1 cellular context compared by ENCODE assay signal in the genomic region with DNA sequence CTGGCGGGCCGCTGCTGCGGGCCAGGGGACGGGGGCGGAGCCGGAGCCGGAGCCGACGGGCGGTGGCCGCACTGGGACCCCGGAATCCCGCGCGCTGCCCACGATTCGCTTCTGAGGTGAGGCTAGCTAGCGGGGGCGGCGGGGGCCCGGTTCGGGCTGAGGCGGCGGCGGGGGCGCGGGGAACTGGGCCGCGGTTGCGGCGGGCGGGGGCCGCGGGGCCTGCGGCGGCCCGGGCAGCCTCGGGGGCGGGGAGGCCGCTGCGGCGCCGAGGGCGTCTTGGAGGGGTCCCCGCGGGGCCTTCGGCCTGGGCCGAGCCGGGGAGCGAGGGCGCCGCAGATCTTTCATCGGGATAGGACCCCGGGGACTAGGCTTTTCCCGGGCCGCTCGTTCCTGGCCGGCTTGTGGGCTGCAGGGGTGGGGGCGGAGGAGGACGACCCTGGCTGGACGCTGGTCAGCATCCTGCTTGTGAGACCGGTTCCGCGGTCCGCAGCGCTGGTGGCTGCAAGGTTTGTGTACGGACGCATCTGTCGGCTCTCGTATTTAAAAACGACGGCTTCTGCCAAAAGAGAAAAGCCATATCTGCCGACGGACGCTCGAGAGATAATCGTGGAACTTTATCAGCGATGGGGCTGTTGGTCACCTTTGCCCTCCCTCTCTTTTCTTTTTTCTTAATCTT.
A peak's percentile ranks its signal among the peaks of the same experiment; 100 is the strongest.
TF ChIP-seq lines count a peak whose summit lies in the region.

No MANE protein-coding gene starts in this region.

TF ChIP-seq in K562, 482 proteins besides CTCF, POLR2A, EP300 and RAD21:
- TF ChIP-seq FIP1L1 (IDR thresholded peaks at IDR 0.05; ENCODE audit: low read depth, low read length, poor library complexity, severe bottlenecking) (no peak), ZBTB7A (IDR thresholded peaks at IDR 0.05; ENCODE audit: borderline replicate concordance, control insufficient read depth, low read depth, low read length) (peak; percentile 82; the same call in 1 of the 2 replicates), CBFA2T3 (IDR thresholded peaks at IDR 0.05) (peak; percentile 58), SREBF2 (CRISPR knock-in tag; IDR thresholded peaks at IDR 0.05) (no peak), EGR1 (conservative IDR thresholded peaks at IDR 0.05) (peak; percentile 46), RBBP5 (IDR thresholded peaks at IDR 0.05; ENCODE audit: borderline replicate concordance, insufficient read depth, low read length, poor library complexity, severe bottlenecking) (peak; percentile 58), MTF1 (CRISPR knock-in tag; IDR thresholded peaks at IDR 0.05; ENCODE audit: borderline replicate concordance) (no peak), SMARCE1 (IDR thresholded peaks at IDR 0.05) (0 out of 2 replicates have a peak, but pooled peaks have one; percentile 29), ARID1B (IDR thresholded peaks at IDR 0.05) (peak; percentile 64), PHF8 (IDR thresholded peaks at IDR 0.05; ENCODE audit: borderline replicate concordance, low read length) (peak; percentile 54; the same call in 1 of the 2 replicates), ZEB2 (IDR thresholded peaks at IDR 0.05) (0 out of 2 replicates have a peak, but pooled peaks have one; percentile 15), MCM2 (IDR thresholded peaks at IDR 0.05; ENCODE audit: low read depth) (no peak), TBP (optimal IDR thresholded peaks at IDR 0.05; ENCODE audit: low read depth, low read length) (peak; percentile 22), PURB (CRISPR knock-in tag; IDR thresholded peaks at IDR 0.05; ENCODE audit: low read depth) (no peak), GABPA (tag; conservative IDR thresholded peaks at IDR 0.05; ENCODE audit: low read depth) (0 out of 2 replicates have a peak, but pooled peaks have one; percentile 32), CC2D1A (IDR thresholded peaks at IDR 0.05) (no peak), PHB (CRISPR knock-in tag; IDR thresholded peaks at IDR 0.05) (no peak), SAFB (IDR thresholded peaks at IDR 0.05; ENCODE audit: borderline replicate concordance, low read depth, low read length) (no peak), RUNX1 (IDR thresholded peaks at IDR 0.05; ENCODE audit: low read depth) (no peak), TCF3 (CRISPR knock-in tag; IDR thresholded peaks at IDR 0.05) (no peak), CCNT2 (IDR thresholded peaks at IDR 0.05; ENCODE audit: borderline replicate concordance, extremely low read depth, insufficient read length, low read depth, low read length) (peak; percentile 39), ZNF77 (CRISPR knock-in tag; IDR thresholded peaks at IDR 0.05) (no peak), CREM (IDR thresholded peaks at IDR 0.05; ENCODE audit: low read depth) (0 out of 2 replicates have a peak, but pooled peaks have one; percentile 16), SOX6 (IDR thresholded peaks at IDR 0.05) (0 out of 2 replicates have a peak, but pooled peaks have one; percentile 18), HMGN3 (IDR thresholded peaks at IDR 0.05; ENCODE audit: borderline replicate concordance, extremely low read depth, insufficient read length, low read depth, low read length) (peak; percentile 43), YY1 (IDR thresholded peaks at IDR 0.05; ENCODE audit: borderline replicate concordance in 1 of 3, control insufficient read depth in 1 of 3, extremely low read depth in 1 of 3, insufficient read depth in 3 of 3, insufficient read length in 1 of 3, insufficient replicate concordance in 2 of 3, low read depth in 1 of 3, low read length in 2 of 3) (peak in 1 of 3 experiments; percentile 3), CXXC5 (CRISPR knock-in tag; IDR thresholded peaks at IDR 0.05) (peak; percentile 48), ELF4 (CRISPR knock-in tag; IDR thresholded peaks at IDR 0.05) (no peak), YBX1 (IDR thresholded peaks at IDR 0.05) (no peak), SMARCA4 (IDR thresholded peaks at IDR 0.05) (peak; percentile 65), HEY1 (CRISPR knock-in tag; IDR thresholded peaks at IDR 0.05; ENCODE audit: borderline replicate concordance) (no peak), NR2C1 (IDR thresholded peaks at IDR 0.05) (peak; percentile 63; the same call in 1 of the 2 replicates), NR2C1 (tag; IDR thresholded peaks at IDR 0.05) (0 out of 2 replicates have a peak, but pooled peaks have one; percentile 44), ZNF197 (CRISPR knock-in tag; IDR thresholded peaks at IDR 0.05; ENCODE audit: low read depth) (peak; percentile 60; the same call in 1 of the 2 replicates), ETV6 (IDR thresholded peaks at IDR 0.05; ENCODE audit: borderline replicate concordance in 1 of 2, low read depth in 2 of 2, low read length in 1 of 2) (no peak), ETV6 (CRISPR knock-in tag; IDR thresholded peaks at IDR 0.05; ENCODE audit: borderline replicate concordance) (no peak), NFIC (IDR thresholded peaks at IDR 0.05) (peak; percentile 15; the same call in 1 of the 2 replicates), FOXP1 (CRISPR knock-in tag; IDR thresholded peaks at IDR 0.05) (0 out of 2 replicates have a peak, but pooled peaks have one; percentile 34), TEAD1 (CRISPR knock-in tag; IDR thresholded peaks at IDR 0.05) (peak in 1 of 2 experiments; percentile 14; a peak in 1 of 4 replicates), CHD1 (IDR thresholded peaks at IDR 0.05; ENCODE audit: low read length) (peak; percentile 81), PYGO2 (tag; IDR thresholded peaks at IDR 0.05) (no peak), TRIM28 (IDR thresholded peaks at IDR 0.05) (no peak), TEAD4 (IDR thresholded peaks at IDR 0.05; ENCODE audit: low read length) (peak; percentile 26; the same call in 1 of the 2 replicates), TEAD4 (CRISPR knock-in tag; IDR thresholded peaks at IDR 0.05; ENCODE audit: borderline replicate concordance) (no peak), BCOR (IDR thresholded peaks at IDR 0.05) (peak; percentile 48; the same call in 1 of the 2 replicates), HMG20B (CRISPR knock-in tag; IDR thresholded peaks at IDR 0.05) (no peak), HDAC1 (IDR thresholded peaks at IDR 0.05) (0 out of 4 replicates have a peak, but pooled peaks of 1 of the 2 experiments have one; percentile 24), ZNF696 (CRISPR knock-in tag; conservative IDR thresholded peaks at IDR 0.05) (no peak), NCOR1 (IDR thresholded peaks at IDR 0.05) (no peak), GABPB2 (CRISPR knock-in tag; conservative IDR thresholded peaks at IDR 0.05) (no peak), NR2C2 (CRISPR knock-in tag; IDR thresholded peaks at IDR 0.05) (no peak), NR2C2 (tag; IDR thresholded peaks at IDR 0.05) (peak; percentile 66), SIN3A (IDR thresholded peaks at IDR 0.05; ENCODE audit: borderline replicate concordance in 2 of 2, control insufficient read depth in 1 of 2, low read depth in 2 of 2, low read length in 2 of 2) (peak; percentile 49 to 68; a peak in 1 of 4 replicates)
- TF ChIP-seq, protein P1, sequence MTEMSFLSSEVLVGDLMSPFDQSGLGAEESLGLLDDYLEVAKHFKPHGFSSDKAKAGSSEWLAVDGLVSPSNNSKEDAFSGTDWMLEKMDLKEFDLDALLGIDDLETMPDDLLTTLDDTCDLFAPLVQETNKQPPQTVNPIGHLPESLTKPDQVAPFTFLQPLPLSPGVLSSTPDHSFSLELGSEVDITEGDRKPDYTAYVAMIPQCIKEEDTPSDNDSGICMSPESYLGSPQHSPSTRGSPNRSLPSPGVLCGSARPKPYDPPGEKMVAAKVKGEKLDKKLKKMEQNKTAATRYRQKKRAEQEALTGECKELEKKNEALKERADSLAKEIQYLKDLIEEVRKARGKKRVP (CRISPR knock-in tag; IDR thresholded peaks at IDR 0.05), result no peak
- TF ChIP-seq, protein P2, sequence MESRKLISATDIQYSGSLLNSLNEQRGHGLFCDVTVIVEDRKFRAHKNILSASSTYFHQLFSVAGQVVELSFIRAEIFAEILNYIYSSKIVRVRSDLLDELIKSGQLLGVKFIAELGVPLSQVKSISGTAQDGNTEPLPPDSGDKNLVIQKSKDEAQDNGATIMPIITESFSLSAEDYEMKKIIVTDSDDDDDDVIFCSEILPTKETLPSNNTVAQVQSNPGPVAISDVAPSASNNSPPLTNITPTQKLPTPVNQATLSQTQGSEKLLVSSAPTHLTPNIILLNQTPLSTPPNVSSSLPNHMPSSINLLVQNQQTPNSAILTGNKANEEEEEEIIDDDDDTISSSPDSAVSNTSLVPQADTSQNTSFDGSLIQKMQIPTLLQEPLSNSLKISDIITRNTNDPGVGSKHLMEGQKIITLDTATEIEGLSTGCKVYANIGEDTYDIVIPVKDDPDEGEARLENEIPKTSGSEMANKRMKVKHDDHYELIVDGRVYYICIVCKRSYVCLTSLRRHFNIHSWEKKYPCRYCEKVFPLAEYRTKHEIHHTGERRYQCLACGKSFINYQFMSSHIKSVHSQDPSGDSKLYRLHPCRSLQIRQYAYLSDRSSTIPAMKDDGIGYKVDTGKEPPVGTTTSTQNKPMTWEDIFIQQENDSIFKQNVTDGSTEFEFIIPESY (CRISPR knock-in tag; IDR thresholded peaks at IDR 0.05), result 0 out of 2 replicates have a peak, but pooled peaks have one; percentile 6
- TF ChIP-seq, protein P3, sequence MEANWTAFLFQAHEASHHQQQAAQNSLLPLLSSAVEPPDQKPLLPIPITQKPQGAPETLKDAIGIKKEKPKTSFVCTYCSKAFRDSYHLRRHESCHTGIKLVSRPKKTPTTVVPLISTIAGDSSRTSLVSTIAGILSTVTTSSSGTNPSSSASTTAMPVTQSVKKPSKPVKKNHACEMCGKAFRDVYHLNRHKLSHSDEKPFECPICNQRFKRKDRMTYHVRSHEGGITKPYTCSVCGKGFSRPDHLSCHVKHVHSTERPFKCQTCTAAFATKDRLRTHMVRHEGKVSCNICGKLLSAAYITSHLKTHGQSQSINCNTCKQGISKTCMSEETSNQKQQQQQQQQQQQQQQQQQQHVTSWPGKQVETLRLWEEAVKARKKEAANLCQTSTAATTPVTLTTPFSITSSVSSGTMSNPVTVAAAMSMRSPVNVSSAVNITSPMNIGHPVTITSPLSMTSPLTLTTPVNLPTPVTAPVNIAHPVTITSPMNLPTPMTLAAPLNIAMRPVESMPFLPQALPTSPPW (CRISPR knock-in tag; IDR thresholded peaks at IDR 0.05), result peak; percentile 87
- TF ChIP-seq, protein P4, sequence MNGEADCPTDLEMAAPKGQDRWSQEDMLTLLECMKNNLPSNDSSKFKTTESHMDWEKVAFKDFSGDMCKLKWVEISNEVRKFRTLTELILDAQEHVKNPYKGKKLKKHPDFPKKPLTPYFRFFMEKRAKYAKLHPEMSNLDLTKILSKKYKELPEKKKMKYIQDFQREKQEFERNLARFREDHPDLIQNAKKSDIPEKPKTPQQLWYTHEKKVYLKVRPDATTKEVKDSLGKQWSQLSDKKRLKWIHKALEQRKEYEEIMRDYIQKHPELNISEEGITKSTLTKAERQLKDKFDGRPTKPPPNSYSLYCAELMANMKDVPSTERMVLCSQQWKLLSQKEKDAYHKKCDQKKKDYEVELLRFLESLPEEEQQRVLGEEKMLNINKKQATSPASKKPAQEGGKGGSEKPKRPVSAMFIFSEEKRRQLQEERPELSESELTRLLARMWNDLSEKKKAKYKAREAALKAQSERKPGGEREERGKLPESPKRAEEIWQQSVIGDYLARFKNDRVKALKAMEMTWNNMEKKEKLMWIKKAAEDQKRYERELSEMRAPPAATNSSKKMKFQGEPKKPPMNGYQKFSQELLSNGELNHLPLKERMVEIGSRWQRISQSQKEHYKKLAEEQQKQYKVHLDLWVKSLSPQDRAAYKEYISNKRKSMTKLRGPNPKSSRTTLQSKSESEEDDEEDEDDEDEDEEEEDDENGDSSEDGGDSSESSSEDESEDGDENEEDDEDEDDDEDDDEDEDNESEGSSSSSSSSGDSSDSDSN (IDR thresholded peaks at IDR 0.05; ENCODE audit: borderline replicate concordance in 1 of 2, low read depth in 2 of 2, low read length in 2 of 2), result peak in 1 of 2 experiments; percentile 65; a peak in 1 of 4 replicates
- TF ChIP-seq, protein P5, sequence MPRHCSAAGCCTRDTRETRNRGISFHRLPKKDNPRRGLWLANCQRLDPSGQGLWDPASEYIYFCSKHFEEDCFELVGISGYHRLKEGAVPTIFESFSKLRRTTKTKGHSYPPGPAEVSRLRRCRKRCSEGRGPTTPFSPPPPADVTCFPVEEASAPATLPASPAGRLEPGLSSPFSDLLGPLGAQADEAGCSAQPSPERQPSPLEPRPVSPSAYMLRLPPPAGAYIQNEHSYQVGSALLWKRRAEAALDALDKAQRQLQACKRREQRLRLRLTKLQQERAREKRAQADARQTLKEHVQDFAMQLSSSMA (CRISPR knock-in tag; IDR thresholded peaks at IDR 0.05), result no peak
- TF ChIP-seq, protein P6, sequence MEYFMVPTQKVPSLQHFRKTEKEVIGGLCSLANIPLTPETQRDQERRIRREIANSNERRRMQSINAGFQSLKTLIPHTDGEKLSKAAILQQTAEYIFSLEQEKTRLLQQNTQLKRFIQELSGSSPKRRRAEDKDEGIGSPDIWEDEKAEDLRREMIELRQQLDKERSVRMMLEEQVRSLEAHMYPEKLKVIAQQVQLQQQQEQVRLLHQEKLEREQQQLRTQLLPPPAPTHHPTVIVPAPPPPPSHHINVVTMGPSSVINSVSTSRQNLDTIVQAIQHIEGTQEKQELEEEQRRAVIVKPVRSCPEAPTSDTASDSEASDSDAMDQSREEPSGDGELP (CRISPR knock-in tag; IDR thresholded peaks at IDR 0.05; ENCODE audit: borderline replicate concordance), result 0 out of 2 replicates have a peak, but pooled peaks have one; percentile 8
- TF ChIP-seq, protein P7, sequence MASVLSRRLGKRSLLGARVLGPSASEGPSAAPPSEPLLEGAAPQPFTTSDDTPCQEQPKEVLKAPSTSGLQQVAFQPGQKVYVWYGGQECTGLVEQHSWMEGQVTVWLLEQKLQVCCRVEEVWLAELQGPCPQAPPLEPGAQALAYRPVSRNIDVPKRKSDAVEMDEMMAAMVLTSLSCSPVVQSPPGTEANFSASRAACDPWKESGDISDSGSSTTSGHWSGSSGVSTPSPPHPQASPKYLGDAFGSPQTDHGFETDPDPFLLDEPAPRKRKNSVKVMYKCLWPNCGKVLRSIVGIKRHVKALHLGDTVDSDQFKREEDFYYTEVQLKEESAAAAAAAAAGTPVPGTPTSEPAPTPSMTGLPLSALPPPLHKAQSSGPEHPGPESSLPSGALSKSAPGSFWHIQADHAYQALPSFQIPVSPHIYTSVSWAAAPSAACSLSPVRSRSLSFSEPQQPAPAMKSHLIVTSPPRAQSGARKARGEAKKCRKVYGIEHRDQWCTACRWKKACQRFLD (CRISPR knock-in tag; IDR thresholded peaks at IDR 0.05), result no peak
